ENCODE assay signal across 8 cellular contexts in genomic region chr5:61319388-61320146, GRCh38. TPM values are rescaled to one million over a fixed set of nuclear protein-coding genes. Genes with fewer than 3 reads are reported as not detected.
DNase-seq lines count a peak whose midpoint lies in the region; ATAC-seq and TF ChIP-seq lines count a peak whose summit lies in the region.

No MANE protein-coding gene starts in this region.

- H3K9me3 ChIP-seq in HUES64 (ENCODE audit: insufficient read depth, low read depth, low read length) = no peaks in the 10 kb centered on the region
- no peaks in the 10 kb centered on the region for H3K9me3 ChIP-seq in tibial artery

- H3K4me3 ChIP-seq in HUES64 (ENCODE audit: low read length) (peak overlapping the region; percentile 48), tibial artery (no peak overlapping the region)

- TF ChIP-seq CTCF in GM13977 (IDR thresholded peaks at IDR 0.05; ENCODE audit: extremely low read depth, insufficient read depth, missing control alignments) (no peak), nephron (IDR thresholded peaks at IDR 0.05; ENCODE audit: unreplicated experiment in 3 of 3) (no peak), tibial artery (IDR thresholded peaks at IDR 0.05) (no peak)

- no peaks in the 10 kb centered on the region for H3K27me3 Mint-ChIP-seq in nephron (ENCODE audit: low read depth)

- H3K27me3 ChIP-seq in HUES64 (ENCODE audit: insufficient read depth, low read length) = peaks cover 14% of the 10 kb centered on the region
- H3K27me3 ChIP-seq in tibial artery = no peaks in the 10 kb centered on the region

- 93% methylated on average over 9 of the region's 9 CpGs for WGBS in HUES64

- peak overlapping the region; percentile 60 to 75 (median 74) for H3K4me3 Mint-ChIP-seq in nephron

- no peaks in the 10 kb centered on the region for H3K36me3 Mint-ChIP-seq in nephron (ENCODE audit: low read depth)

- peak overlapping the region; percentile 96 to 98 (median 97) for H3K27ac Mint-ChIP-seq in nephron

- intact Hi-C loops in tibial artery (cut with DNase I; ENCODE audit: low total_unique reads) = no loop called here

- H3K27ac ChIP-seq in HUES64 (ENCODE audit: low read depth, low read length) (no peak overlapping the region), cingulate gyrus (ENCODE audit: low read depth, low read length) (peak overlapping the region; percentile 24), tibial artery (no peak overlapping the region)

- in situ Hi-C loops in GM13977 (cut with MboI; ENCODE audit: low pct_unique_long_range_greater_than_20kb, low sequenced_read_pairs, unreplicated experiment) = no loop called here

- peak; percentile 99 for ATAC-seq in GM21528 (IDR thresholded peaks at IDR 0.05; ENCODE audit: low FRiP score, unreplicated experiment)

- no peaks in the 10 kb centered on the region for H3K9me3 Mint-ChIP-seq in nephron

- no peaks in the 10 kb centered on the region for H3K36me3 ChIP-seq in HUES64 (ENCODE audit: insufficient read depth, low read length)
- H3K36me3 ChIP-seq in tibial artery = no peaks in the 10 kb centered on the region

- H3K4me1 ChIP-seq in HUES64 (ENCODE audit: insufficient read depth, low read length) = peaks cover 7% of the 10 kb centered on the region
- H3K4me1 ChIP-seq in tibial artery = peaks cover 0 to 27% (median under 1%) of the 10 kb centered on the region in 4 donors

- no peak overlapping the region for H3K9ac ChIP-seq in HUES64 (ENCODE audit: low read depth, low read length)

- DNase-seq in GM13977 (ENCODE audit: low spot score) (peak; percentile 81), HuH-7.5 (ENCODE audit: low spot score) (no peak), NCI-H1417 treated with DMSO at 0.1 percent for 48 hours (lab: John Stamatoyannopoulos, UW) (no peak), tibial artery (no peak)

- peaks cover 22% of the 10 kb centered on the region for H3K4me1 Mint-ChIP-seq in nephron

RNA-seq across cellular contexts. Expression of gene ZSWIM6, which starts 12.5 kb away (rescaled TPM):
- polyA plus RNA-seq in HUES64 (2013, experiment 1 of 2) = 7.7 TPM
- 11.5 TPM for polyA plus RNA-seq in HUES64 (2013, experiment 2 of 2)
